ENCODE assay signal across 24 cellular contexts in genomic region chr22:49448546-49448945, GRCh38.
DNase-seq lines count a peak whose midpoint lies in the region; ATAC-seq, FAIRE-seq and TF ChIP-seq lines count a peak whose summit lies in the region.
"Had no signal": no experiment of that assay in that cellular context is flagged by ENCODE, and none has a peak within 500 bp of the region (broad histone marks: within the 10 kb centered on the region; RNA-seq: fewer than 3 reads in every experiment).

No MANE protein-coding gene starts in this region.

- TF ChIP-seq CTCF in H1 (IDR thresholded peaks at IDR 0.05; ENCODE audit: control extremely low read depth in 1 of 3, insufficient read depth in 1 of 3, low read depth in 1 of 3, low read length in 3 of 3), result no peak

- H2BK12ac ChIP-seq in H1 (ENCODE audit: low read depth, low read length), result 0 out of 2 replicates have a peak overlapping the region, but pooled peaks have one; percentile 91

- no peak for TF ChIP-seq POLR2A in H1 (IDR thresholded peaks at IDR 0.05; ENCODE audit: control extremely low read depth in 1 of 2, low read depth in 2 of 2, low read length in 2 of 2)

- ATAC-seq in right cardiac atrium (no peak), HG02642 (IDR thresholded peaks at IDR 0.05; ENCODE audit: poor library complexity, unreplicated experiment) (no peak)
- ATAC-seq: activated CD4-positive, CD25-positive, alpha-beta regulatory T cell treated with anti-CD3 and anti-CD28 coated beads, Interleukin-2, amount 50 U/mL, for 24 hours; gastroesophageal sphincter; mucosa of descending colon had no signal

- CTCF ChIA-PET in H1 (lab: Charles Lee; ENCODE audit: partially characterized antibody), result interaction anchor here (0.9 kb wide), 1 partner anchor 12 kb away, joined by 3 read pairs; no protein-coding TSS in a partner anchor

- WGBS in H1 (ENCODE audit: extremely low coverage in 1 of 2, insufficient coverage in 1 of 2, insufficient read length in 1 of 2, insufficient replicate concordance in 2 of 2, low coverage in 1 of 2, low lambda C conversion rate in 2 of 2, missing lambda C conversion rate in 1 of 2), 2 experiments, result 82% methylated on average over 14 of the region's 14 CpGs; no CpG with 5 or more reads in 1 of the 2 experiments
- WGBS in mesendoderm (ENCODE audit: extremely low coverage, insufficient coverage, low lambda C conversion rate), result no CpG with 5 or more reads among the region's 14 CpGs
- WGBS in right cardiac atrium, result 38% methylated on average over 14 of the region's 14 CpGs

- POLR2A ChIA-PET in H1 (lab: Charles Lee; ENCODE audit: partially characterized antibody), result no interaction called here

- H3K79me2 ChIP-seq in H1 (ENCODE audit: control insufficient read depth in 1 of 2, insufficient read depth in 2 of 2, low read length in 2 of 2) (no peaks in the 10 kb centered on the region), mesendoderm (ENCODE audit: control insufficient read depth, insufficient read depth, low read length) (no peaks in the 10 kb centered on the region)

- H3K23me2 ChIP-seq in H1 (ENCODE audit: low read depth, low read length), result peaks cover 18% of the 10 kb centered on the region

- H3K18ac ChIP-seq in H1 (ENCODE audit: extremely low read depth, low read length), result no peak overlapping the region
- no peak overlapping the region for H3K18ac ChIP-seq in mesendoderm (ENCODE audit: low read length)

- no peak overlapping the region for H3K9ac ChIP-seq in H1 (replicated peaks in 1 of 4; ENCODE audit: extremely low read depth in 1 of 4, low read depth in 3 of 4, low read length in 3 of 4)
- H3K9ac ChIP-seq in mesendoderm (ENCODE audit: low read length), result peak overlapping the region; percentile 21

- no peak overlapping the region for H3K14ac ChIP-seq in H1 (ENCODE audit: insufficient read length)

- no peak for TF ChIP-seq EP300 in H1 (IDR thresholded peaks at IDR 0.05; ENCODE audit: borderline replicate concordance in 1 of 2, low read depth in 2 of 2, low read length in 2 of 2)

- H3K4ac ChIP-seq in H1 (replicated peaks; ENCODE audit: insufficient read length, low read depth, low read length) (no peak overlapping the region), mesendoderm (ENCODE audit: low read depth, low read length) (no peak overlapping the region)

- H3K4me2 ChIP-seq in H1 (ENCODE audit: insufficient read depth in 1 of 2, low read depth in 2 of 2, low read length in 2 of 2), result no peak overlapping the region; a peak in 1 of 4 replicates
- H3K4me2 ChIP-seq in mesendoderm (ENCODE audit: low read length), result no peak overlapping the region

- H4K20me1 ChIP-seq in H1 (replicated peaks in 1 of 2; ENCODE audit: control insufficient read depth in 1 of 2, insufficient read depth in 2 of 2, low read length in 2 of 2), result peaks cover 0 to 9% of the 10 kb centered on the region in 2 experiments

- H2BK15ac ChIP-seq in H1 (ENCODE audit: low read length) (0 out of 2 replicates have a peak overlapping the region, but pooled peaks have one; percentile 5), mesendoderm (replicated peaks; ENCODE audit: low read depth) (no peak overlapping the region)

- H3K4me3 ChIP-seq in H1 (ENCODE audit: extremely low read depth in 1 of 4, insufficient read depth in 2 of 4, low read depth in 3 of 4, low read length in 4 of 4), result no peak overlapping the region
- no peak overlapping the region for H3K4me3 ChIP-seq in mesendoderm (ENCODE audit: low read length)
- no peak overlapping the region for H3K4me3 ChIP-seq in right cardiac atrium (ENCODE audit: low read length)
- H3K4me3 ChIP-seq: cardiac muscle cell, gastroesophageal sphincter, mucosa of descending colon, SJSA1, uterus had no signal

- H2BK120ac ChIP-seq in H1 (replicated peaks; ENCODE audit: low read depth, low read length) (no peak overlapping the region), mesendoderm (ENCODE audit: low read depth, low read length) (no peak overlapping the region)

- H3K9me3 ChIP-seq in H1 (ENCODE audit: insufficient read depth in 2 of 2, low read depth in 1 of 2, low read length in 1 of 2) (no peaks in the 10 kb centered on the region; a peak in 1 of 4 replicates), right cardiac atrium (ENCODE audit: control insufficient read depth, low read length) (no peaks in the 10 kb centered on the region)
- H3K9me3 ChIP-seq: gastroesophageal sphincter, mucosa of descending colon, uterus had no signal

- no peak for FAIRE-seq in H1 (lab: Jason Lieb, UNC)
- FAIRE-seq: H54, keratinocyte, TTC549 had no signal

- H4K5ac ChIP-seq in H1 (ENCODE audit: insufficient read length, low read depth, low read length), result no peak overlapping the region
- H4K5ac ChIP-seq in mesendoderm (ENCODE audit: low read length), result no peak overlapping the region

- H2BK5ac ChIP-seq in H1 (ENCODE audit: low read depth, low read length), result no peak overlapping the region
- H2BK5ac ChIP-seq in mesendoderm (ENCODE audit: low read length), result no peak overlapping the region

- H3K27me3 ChIP-seq in H1 (replicated peaks in 1 of 4; ENCODE audit: control insufficient read depth in 3 of 4, extremely low read depth in 1 of 4, insufficient read depth in 3 of 4, low read length in 3 of 4) (peaks cover 2 to 26% (median 14%) of the 10 kb centered on the region in 4 experiments; a peak in 5 of 7 replicates), mesendoderm (ENCODE audit: insufficient read depth, low read length, poor library complexity) (no peaks in the 10 kb centered on the region), right cardiac atrium (ENCODE audit: control insufficient read depth, insufficient read depth) (no peaks in the 10 kb centered on the region)
- H3K27me3 ChIP-seq: SJSA1 had no signal

- no peak overlapping the region for H2AK5ac ChIP-seq in H1 (ENCODE audit: low read depth, low read length)
- peak overlapping the region; percentile 31 for H2AK5ac ChIP-seq in mesendoderm (ENCODE audit: low read length)

- in situ Hi-C loops in SK-MEL-5 (cut with HindIII; ENCODE audit: low pct_unique_long_range_greater_than_20kb, low sequenced_read_pairs), result no loop called here

- peak; percentile 59 for DNase-seq in SK-MEL-5 (ENCODE audit: low read depth, low spot score)
- no peak for DNase-seq in H1 (ENCODE audit: low read depth in 1 of 2, low spot score in 2 of 2)
- DNase-seq in mesendoderm, result no peak
- peak; percentile 90 for DNase-seq in superior temporal gyrus (ENCODE audit: extremely low spot score)
- DNase-seq in right cardiac atrium, result no peak
- no peak for DNase-seq in NCI-H82 treated with DMSO at 0.1 percent for 48 hours (lab: John Stamatoyannopoulos, UW; ENCODE audit: unreplicated experiment)
- DNase-seq: activated CD4-positive, alpha-beta memory T cell treated with anti-CD3 and anti-CD28 coated beads for 36 hours; activated CD8-positive, alpha-beta memory T cell treated with anti-CD3 and anti-CD28 coated beads, Interleukin-2, amount 50 U/mL, for 48 hours; CD4-positive, alpha-beta memory T cell; DMS153; mucosa of descending colon; NCI-H2171; NCI-H524 treated with DMSO at 0.1 percent for 48 hours; stimulated activated CD4-positive, alpha-beta T cell treated with anti-CD3 and anti-CD28 coated beads, Interleukin-15, amount 100 ng/mL, for 24 hours; stimulated activated naive CD4-positive, alpha-beta T cell; uterus had no signal

- H3K79me1 ChIP-seq in H1 (ENCODE audit: low read depth, low read length), result no peaks in the 10 kb centered on the region; the same call in 1 of the 2 replicates
- H3K79me1 ChIP-seq in mesendoderm (ENCODE audit: low read length), result no peaks in the 10 kb centered on the region

- H3K23ac ChIP-seq in H1 (ENCODE audit: insufficient read length), result no peak overlapping the region
- H3K23ac ChIP-seq in mesendoderm (ENCODE audit: low read length), result no peak overlapping the region

- H2AFZ ChIP-seq in H1 (ENCODE audit: low read length), result no peak overlapping the region

- no peak overlapping the region for H3K27ac ChIP-seq in H1 (ENCODE audit: low read depth, low read length)
- no peak overlapping the region for H3K27ac ChIP-seq in mesendoderm (ENCODE audit: low read depth, low read length)
- H3K27ac ChIP-seq in right cardiac atrium (ENCODE audit: low read length), result no peak overlapping the region
- H3K27ac ChIP-seq: cardiac muscle cell, gastroesophageal sphincter, SJSA1, uterus had no signal

- peaks cover 0 to 18% (median 12%) of the 10 kb centered on the region in 4 experiments; a peak in 6 of 7 replicates for H3K4me1 ChIP-seq in H1 (replicated peaks in 1 of 4; ENCODE audit: control insufficient read depth in 3 of 4, insufficient read depth in 4 of 4, low read length in 3 of 4)
- peaks cover 12% of the 10 kb centered on the region for H3K4me1 ChIP-seq in mesendoderm (ENCODE audit: control insufficient read depth, low read depth, low read length)
- H3K4me1 ChIP-seq in right cardiac atrium (ENCODE audit: control insufficient read depth, insufficient read depth, low read length), result no peaks in the 10 kb centered on the region
- H3K4me1 ChIP-seq: gastroesophageal sphincter, SJSA1, uterus had no signal

- H4K8ac ChIP-seq in H1 (ENCODE audit: extremely low read depth, insufficient read depth, low read length), result no peak overlapping the region
- no peak overlapping the region for H4K8ac ChIP-seq in mesendoderm (ENCODE audit: low read depth, low read length)

- H4K91ac ChIP-seq in H1 (replicated peaks; ENCODE audit: insufficient read length, low read length), result no peak overlapping the region

- H3K36me3 ChIP-seq in H1 (ENCODE audit: control insufficient read depth in 2 of 4, insufficient read depth in 4 of 4, low read length in 3 of 4), result no peaks in the 10 kb centered on the region; a peak in 1 of 8 replicates
- H3K36me3 ChIP-seq in mesendoderm (ENCODE audit: control insufficient read depth, insufficient read depth, low read length), result no peaks in the 10 kb centered on the region
- H3K36me3 ChIP-seq: cardiac muscle cell, gastroesophageal sphincter, SJSA1, uterus had no signal

- H3K56ac ChIP-seq in H1 (replicated peaks; ENCODE audit: insufficient read length, low read depth, low read length) (no peak overlapping the region), mesendoderm (ENCODE audit: low read length) (peak overlapping the region; percentile 65)

- TF ChIP-seq RAD21 in H1 (IDR thresholded peaks at IDR 0.05 in 1 of 2, conservative IDR thresholded peaks at IDR 0.05 in 1 of 2; ENCODE audit: low read depth in 2 of 2, low read length in 2 of 2), result no peak

- H2BK20ac ChIP-seq in H1 (ENCODE audit: low read length), result no peak overlapping the region

- intact Hi-C loops in right cardiac atrium (cut with DNase I), result no loop called here

TF ChIP-seq in H1, 55 proteins besides CTCF, POLR2A, EP300 and RAD21 (continues in another document):
- TF ChIP-seq SRF (IDR thresholded peaks at IDR 0.05; ENCODE audit: low read depth, low read length), result no peak
- TF ChIP-seq CTBP2 (IDR thresholded peaks at IDR 0.05; ENCODE audit: borderline replicate concordance, insufficient read depth, insufficient read length, low read length), result no peak
- TF ChIP-seq SP1 (IDR thresholded peaks at IDR 0.05; ENCODE audit: low read depth, low read length), result no peak
- no peak for TF ChIP-seq HDAC2 (IDR thresholded peaks at IDR 0.05; ENCODE audit: borderline replicate concordance in 1 of 2, low read depth in 2 of 2, low read length in 2 of 2)
- no peak for TF ChIP-seq CEBPB (IDR thresholded peaks at IDR 0.05; ENCODE audit: low read depth, low read length)

Comparison
In these comparisons a context has a peak if more than half of its experiments do, and no peak if none do; other contexts are left out.
1. DNase-seq: peak in SK-MEL-5 (single experiment) and superior temporal gyrus (single experiment); none in H1 (0 of 2), mesendoderm (single experiment), right cardiac atrium (0 of 3) and NCI-H82 treated with DMSO at 0.1 percent for 48 hours (single experiment).